ENCODE assay signal across 8 cellular contexts in genomic region chr10:100267237-100268104, GRCh38. TPM values are rescaled to one million over a fixed set of nuclear protein-coding genes. Genes with fewer than 3 reads are reported as not detected.
DNase-seq lines count a peak whose midpoint lies in the region; ATAC-seq and TF ChIP-seq lines count a peak whose summit lies in the region.

Gene CWF19L1 (minus strand): TSS chr10:100267638. CDS start chr10:100267593, 45 bp downstream.

- peak within 1 kb of the TSS; percentile 72 for H3K4me2 ChIP-seq in neural cell (ENCODE audit: low read length)

- H3K9me3 Mint-ChIP-seq in stimulated activated naive CD8-positive, alpha-beta T cell treated with anti-CD3 and anti-CD28 coated beads, Interleukin-15, amount 100 ng/mL, for 72 hours, result no peaks in the 10 kb centered on the region

- no peaks in the 10 kb centered on the region for H3F3A ChIP-seq in neural cell (ENCODE audit: insufficient read depth, low read length, poor library complexity, severe bottlenecking)

- H3K79me2 ChIP-seq in neural cell (replicated peaks; ENCODE audit: insufficient read depth, low read length), result peaks cover 16% of the 10 kb centered on the region

- TF ChIP-seq RAD21 in neural cell (conservative IDR thresholded peaks at IDR 0.05), result no peak

- TF ChIP-seq EP300 in neural cell (conservative IDR thresholded peaks at IDR 0.05; ENCODE audit: poor library complexity, severe bottlenecking), result peak; percentile 58

- no peak for TF ChIP-seq CTCF in fibroblast of villous mesenchyme (IDR thresholded peaks at IDR 0.05; ENCODE audit: insufficient read depth, low read depth, low read length)
- TF ChIP-seq CTCF in neural cell (IDR thresholded peaks at IDR 0.05; ENCODE audit: poor library complexity, severe bottlenecking), result no peak

- no peaks in the 10 kb centered on the region for H3K27me3 Mint-ChIP-seq in stimulated activated naive CD8-positive, alpha-beta T cell treated with anti-CD3 and anti-CD28 coated beads, Interleukin-15, amount 100 ng/mL, for 72 hours

- H3K4me3 ChIP-seq in fibroblast of villous mesenchyme (ENCODE audit: low read depth, low read length) (peak within 1 kb of the TSS; percentile 100), neural cell (ENCODE audit: low read length) (peak within 1 kb of the TSS; percentile 91)

- no peaks in the 10 kb centered on the region for H3K36me3 ChIP-seq in neural cell (ENCODE audit: insufficient read depth, low read length)

- H3K27me3 ChIP-seq in neural cell (ENCODE audit: insufficient read depth, low read depth, low read length), result no peaks in the 10 kb centered on the region

- H3K9me3 ChIP-seq in neural cell (ENCODE audit: low read length), result no peaks in the 10 kb centered on the region

- peaks cover 25% of the 10 kb centered on the region for H3K4me1 Mint-ChIP-seq in stimulated activated naive CD8-positive, alpha-beta T cell treated with anti-CD3 and anti-CD28 coated beads, Interleukin-15, amount 100 ng/mL, for 72 hours

- H3K9ac ChIP-seq in neural cell (ENCODE audit: low read length), result peak within 1 kb of the TSS; percentile 81

- H3K27ac ChIP-seq in neural cell (ENCODE audit: low read length), result peak within 1 kb of the TSS; percentile 77

- H3K9me2 ChIP-seq in neural cell (ENCODE audit: insufficient read depth, low read length), result no peaks in the 10 kb centered on the region

- H3K27ac Mint-ChIP-seq in stimulated activated naive CD8-positive, alpha-beta T cell treated with anti-CD3 and anti-CD28 coated beads, Interleukin-15, amount 100 ng/mL, for 72 hours, result peak within 1 kb of the TSS; percentile 99 to 100

- H3K4me3 Mint-ChIP-seq in stimulated activated naive CD8-positive, alpha-beta T cell treated with anti-CD3 and anti-CD28 coated beads, Interleukin-15, amount 100 ng/mL, for 72 hours, result peak within 1 kb of the TSS; percentile 100

- H2AFZ ChIP-seq in neural cell (ENCODE audit: low read depth, low read length), result peak within 1 kb of the TSS; percentile 94

- peak; percentile 78 for ATAC-seq in GM21723 (IDR thresholded peaks at IDR 0.05; ENCODE audit: unreplicated experiment)
- peak; percentile 92 for ATAC-seq in stimulated activated naive CD8-positive, alpha-beta T cell treated with anti-CD3 and anti-CD28 coated beads, Interleukin-15, amount 100 ng/mL, for 72 hours

- H4K20me1 ChIP-seq in neural cell (ENCODE audit: insufficient read depth), result no peaks in the 10 kb centered on the region

- peak; percentile 36 for DNase-seq in DMS 273 treated with DMSO at 0.1 percent for 48 hours (lab: John Stamatoyannopoulos, UW)
- DNase-seq in LoVo (ENCODE audit: low spot score), result peak; percentile 90
- peak; percentile 64 for DNase-seq in SHP77 treated with DMSO at 0.1 percent for 48 hours (lab: John Stamatoyannopoulos, UW)
- peak; percentile 42 for DNase-seq in activated gamma-delta T cell (lab: John Stamatoyannopoulos, UW)
- DNase-seq in fibroblast of villous mesenchyme (ENCODE audit: low read depth), result peak; percentile 93
- peak; percentile 45 to 64 for DNase-seq in stimulated activated naive CD8-positive, alpha-beta T cell treated with anti-CD3 and anti-CD28 coated beads, Interleukin-15, amount 100 ng/mL, for 72 hours

TF ChIP-seq in neural cell, 6 proteins besides CTCF, POLR2A, EP300 and RAD21:
- TF ChIP-seq POLR2AphosphoS5 (IDR thresholded peaks at IDR 0.05), result peak; percentile 91
- TF ChIP-seq REST (IDR thresholded peaks at IDR 0.05; ENCODE audit: borderline replicate concordance), result peak; percentile 92
- peak; percentile 37 for TF ChIP-seq TAF1 (IDR thresholded peaks at IDR 0.05; ENCODE audit: low read depth)
- peak; percentile 85 for TF ChIP-seq MXI1 (conservative IDR thresholded peaks at IDR 0.05; ENCODE audit: poor library complexity, severe bottlenecking)
- no peak for TF ChIP-seq EZH2 (IDR thresholded peaks at IDR 0.05; ENCODE audit: borderline replicate concordance, insufficient read depth, low read length, poor library complexity, severe bottlenecking)
- peak; percentile 27 for TF ChIP-seq SMC3 (conservative IDR thresholded peaks at IDR 0.05; ENCODE audit: poor library complexity)

RNA-seq across cellular contexts. Expression of gene CWF19L1, which starts in this region (rescaled TPM):
- total RNA-seq in fibroblast of villous mesenchyme, result 28.0 and 36.3 TPM in 2 replicates
- polyA plus RNA-seq in neural cell, result 36.6 and 36.9 TPM in 2 replicates
- 41.1 and 45.4 TPM in 2 replicates for polyA minus RNA-seq in neural cell

Comparison
In these comparisons a context has a peak if more than half of its experiments do, and no peak if none do; other contexts are left out.
1. Peak in every context shown above with its lines: DNase-seq, ATAC-seq, H3K4me3 ChIP-seq and H3K27ac ChIP-seq.
2. DNase-seq: peak in every context shown above with its lines; median percentile 93 in fibroblast of villous mesenchyme; 90 in LoVo; 64 in SHP77 treated with DMSO at 0.1 percent for 48 hours; 54 in stimulated activated naive CD8-positive, alpha-beta T cell treated with anti-CD3 and anti-CD28 coated beads, Interleukin-15, amount 100 ng/mL, for 72 hours; 42 in activated gamma-delta T cell; 36 in DMS 273 treated with DMSO at 0.1 percent for 48 hours.